ENCODE assay signal across 19 cellular contexts in genomic region chr7:128215739-128216138, GRCh38. TPM values are rescaled to one million over a fixed set of nuclear protein-coding genes. Genes with fewer than 3 reads are reported as not detected.
DNase-seq lines count a peak whose midpoint lies in the region; TF ChIP-seq lines count a peak whose summit lies in the region.
"Had no signal": no experiment of that assay in that cellular context is flagged by ENCODE, and none has a peak within 500 bp of the region (broad histone marks: within the 10 kb centered on the region; RNA-seq: fewer than 3 reads in every experiment).

No MANE protein-coding gene starts in this region.

- no peak overlapping the region for H3K4me3 Mint-ChIP-seq in CD4-positive, alpha-beta memory T cell
- H3K4me3 Mint-ChIP-seq: naive B cell had no signal

- no peak overlapping the region for H3K27ac Mint-ChIP-seq in CD4-positive, alpha-beta memory T cell
- H3K27ac Mint-ChIP-seq: naive B cell had no signal

- H3K4me3 ChIP-seq in MG63 (no peak overlapping the region), cardiac fibroblast (replicated peaks in 1 of 2; ENCODE audit: low read depth in 2 of 2, low read length in 2 of 2) (no peak overlapping the region)
- no peak overlapping the region for H3K4me3 ChIP-seq in CD4-positive, alpha-beta memory T cell (ENCODE audit: low read length in 2 of 2)
- H3K4me3 ChIP-seq: BLaER1, left lung had no signal

- CTCF ChIA-PET in CD4-positive, alpha-beta memory T cell (lab: Charles Lee; ENCODE audit: partially characterized antibody), result interaction anchor here (1.3 to 1.5 kb wide), 2 partner anchors 507 to 508 kb away, joined by 4 to 6 read pairs; no protein-coding TSS in a partner anchor

- H3K27me3 ChIP-seq in MG63, result no peaks in the 10 kb centered on the region
- H3K27me3 ChIP-seq in CD4-positive, alpha-beta memory T cell (ENCODE audit: insufficient read depth, low read length), result no peaks in the 10 kb centered on the region
- H3K27me3 ChIP-seq: BLaER1 had no signal

- H3K4me1 Mint-ChIP-seq in CD4-positive, alpha-beta memory T cell, result no peaks in the 10 kb centered on the region
- H3K4me1 Mint-ChIP-seq: naive B cell had no signal

- intact Hi-C loops in CD4-positive, alpha-beta memory T cell (cut with micrococcal nuclease), result no loop called here

- no peaks in the 10 kb centered on the region for H3K36me3 ChIP-seq in MG63
- H3K36me3 ChIP-seq in CD4-positive, alpha-beta memory T cell (ENCODE audit: insufficient read depth, low read length), result no peaks in the 10 kb centered on the region
- H3K36me3 ChIP-seq: BLaER1, left lung, WERI-Rb-1 had no signal

- H3K4me1 ChIP-seq in CD4-positive, alpha-beta memory T cell (ENCODE audit: insufficient read depth, low read length), result no peaks in the 10 kb centered on the region

- H3K9me3 Mint-ChIP-seq in CD4-positive, alpha-beta memory T cell, result no peaks in the 10 kb centered on the region

- no peak overlapping the region for H3K27ac ChIP-seq in CD4-positive, alpha-beta memory T cell (ENCODE audit: low read depth, low read length)
- H3K27ac ChIP-seq: BLaER1, WERI-Rb-1 had no signal

- POLR2A ChIA-PET in CD4-positive, alpha-beta memory T cell (lab: Charles Lee; ENCODE audit: partially characterized antibody), result no interaction called here

- peaks cover 14 to 24% of the 10 kb centered on the region in 2 donors for H3K27me3 Mint-ChIP-seq in CD4-positive, alpha-beta memory T cell

- no peak for TF ChIP-seq CTCF in cardiac fibroblast (IDR thresholded peaks at IDR 0.05; ENCODE audit: low read depth, low read length)

- DNase-seq in AG20443 (ENCODE audit: low spot score) (peak; percentile 62), MG63 (peak; percentile 70), cardiac fibroblast (ENCODE audit: low read depth in 2 of 2) (peak; percentile 52 to 81), myocyte (ENCODE audit: low read depth) (peak; percentile 95), T-helper 1 cell (no peak), NCI-H1436 treated with DMSO at 0.1 percent for 48 hours (lab: John Stamatoyannopoulos, UW) (no peak)
- DNase-seq in CD4-positive, alpha-beta memory T cell, result no peak
- no peak for DNase-seq in activated naive CD4-positive, alpha-beta T cell (lab: John Stamatoyannopoulos, UW)
- DNase-seq: DMS153; left lung; naive B cell; NCI-H2081 treated with DMSO at 0.1 percent for 48 hours; NCI-H82; RPMI8226; stimulated activated CD4-positive, alpha-beta T cell treated with anti-CD3 and anti-CD28 coated beads, Interleukin-12 subunit alpha, Interleukin-12 subunit beta, amount 100 ng/mL, for 4 hours; WERI-Rb-1 had no signal

- H3K9me3 ChIP-seq in MG63, result no peaks in the 10 kb centered on the region
- H3K9me3 ChIP-seq in CD4-positive, alpha-beta memory T cell (ENCODE audit: control insufficient read depth in 1 of 2, low read length in 2 of 2), result no peaks in the 10 kb centered on the region
- H3K9me3 ChIP-seq: BLaER1, left lung had no signal

- H3K36me3 Mint-ChIP-seq in CD4-positive, alpha-beta memory T cell, result no peaks in the 10 kb centered on the region
- H3K36me3 Mint-ChIP-seq: naive B cell had no signal

RNA-seq across cellular contexts. Expression of gene LEP, which starts 25.3 kb away (rescaled TPM):
- total RNA-seq in MG63 (2014; rRNA removed; shearing (Covaris generic); ENCODE audit: low replicate concordance), result not detected in 2 replicates
- total RNA-seq in myocyte, result not detected in 2 replicates
- polyA plus RNA-seq in myocyte (2012), result 0.04 TPM
- total RNA-seq in CD4-positive, alpha-beta memory T cell, result not detected
- not detected for polyA plus RNA-seq in CD4-positive, alpha-beta memory T cell
- total RNA-seq: activated CD8-positive, alpha-beta memory T cell treated with anti-CD3 and anti-CD28 coated beads for 36 hours; dermis microvascular lymphatic vessel endothelial cell had no signal

Comparison
In these comparisons a context has a peak if more than half of its experiments do, and no peak if none do; other contexts are left out.
1. DNase-seq: peak in AG20443 (single experiment), MG63 (single experiment), cardiac fibroblast (2 of 2) and myocyte (single experiment); none in T-helper 1 cell (0 of 5), CD4-positive, alpha-beta memory T cell (0 of 5), NCI-H1436 treated with DMSO at 0.1 percent for 48 hours (single experiment) and activated naive CD4-positive, alpha-beta T cell (0 of 4).